ENCODE assay signal across 15 cellular contexts in the genomic region with DNA sequence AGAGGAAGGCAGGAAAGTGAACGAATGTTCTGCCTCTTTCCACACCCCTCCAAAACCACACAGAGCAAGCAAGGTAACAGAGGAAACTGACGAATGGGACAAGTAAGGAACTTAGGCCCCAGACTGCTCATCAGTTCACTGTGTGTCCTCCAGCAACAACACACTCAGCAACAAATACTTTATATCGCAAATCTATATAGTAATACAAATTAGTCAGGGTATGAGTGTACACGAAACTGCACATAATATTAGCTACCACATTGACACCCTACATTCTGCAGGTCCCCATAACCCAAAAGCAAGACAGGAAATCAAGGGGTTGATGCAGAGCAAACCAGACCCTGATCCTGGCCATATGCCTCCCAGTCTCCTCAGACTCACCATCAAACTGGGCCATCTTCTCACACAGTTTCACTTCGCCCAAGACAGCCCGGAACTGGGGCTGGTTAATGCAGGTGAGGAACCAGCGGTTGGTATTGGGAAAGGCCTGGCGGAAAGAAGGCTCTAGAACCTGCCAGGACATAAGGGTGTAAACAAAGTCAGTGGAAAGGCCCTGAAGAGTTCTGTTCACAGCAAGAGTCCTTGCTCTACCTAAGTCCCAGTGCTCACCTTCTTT. TPM values are rescaled to one million over a fixed set of nuclear protein-coding genes. Genes with fewer than 3 reads are reported as not detected.
DNase-seq lines count a peak whose midpoint lies in the region; ATAC-seq, FAIRE-seq and TF ChIP-seq lines count a peak whose summit lies in the region.
"Had no signal": no experiment of that assay in that cellular context is flagged by ENCODE, and none has a peak within 500 bp of the region (broad histone marks: within the 10 kb centered on the region; RNA-seq: fewer than 3 reads in every experiment).

No MANE protein-coding gene starts in this region.

- H3K27me3 ChIP-seq in NT2/D1 (ENCODE audit: insufficient read depth, insufficient read length) (no peaks in the 10 kb centered on the region), K562 (ENCODE audit: control insufficient read depth in 2 of 2, insufficient read depth in 2 of 2, low read length in 2 of 2) (no peaks in the 10 kb centered on the region), spleen (replicated peaks in 1 of 7) (no peaks in the 10 kb centered on the region)
- H3K27me3 ChIP-seq: SJCRH30 had no signal

- FAIRE-seq in K562 (lab: Jason Lieb, UNC): no peak

- H3K4me3 Mint-ChIP-seq in activated T-cell treated with anti-CD3 and anti-CD28 coated beads, Interleukin-2, amount 50 U/mL, for 24 hours: peak overlapping the region; percentile 54

- no peak for TF ChIP-seq EP300 in K562 (IDR thresholded peaks at IDR 0.05; ENCODE audit: low read length)

- intact Hi-C loops in K562 (cut with micrococcal nuclease): no loop called here
- intact Hi-C loops in spleen (cut with DNase I; ENCODE audit: low total_unique reads): no loop called here

- H3K4me3 ChIP-seq in NT2/D1 (ENCODE audit: insufficient read length, low read depth): no peak overlapping the region
- H3K4me3 ChIP-seq in K562: no peak overlapping the region
- H3K4me3 ChIP-seq in spleen: no peak overlapping the region
- H3K4me3 ChIP-seq: SJCRH30 had no signal

- POLR2A ChIA-PET in K562 (lab: Yijun Ruan, JAX): interaction anchor here (0.6 to 1.8 kb wide), 3 partner anchors 11 to 193 kb away, joined by 3 to 5 read pairs (median 4); no protein-coding TSS in a partner anchor

- no peaks in the 10 kb centered on the region for H3K9me3 ChIP-seq in NT2/D1 (ENCODE audit: insufficient read depth, low read length)
- H3K9me3 ChIP-seq in K562 (replicated peaks; ENCODE audit: control insufficient read depth, insufficient read depth, low read depth, low read length): no peaks in the 10 kb centered on the region
- H3K9me3 ChIP-seq in spleen: no peaks in the 10 kb centered on the region
- H3K9me3 ChIP-seq: SJCRH30 had no signal

- H2AFZ ChIP-seq in K562 (ENCODE audit: low read depth, low read length): no peak overlapping the region

- in situ Hi-C loops in K562 (cut with MboI): no loop called here

- H4K20me1 ChIP-seq in K562 (replicated peaks; ENCODE audit: control insufficient read depth, insufficient read depth, low read length): peaks cover 14% of the 10 kb centered on the region

- peak overlapping the region; percentile 90 for H3K27ac Mint-ChIP-seq in activated T-cell treated with anti-CD3 and anti-CD28 coated beads, Interleukin-2, amount 50 U/mL, for 24 hours

- H3K9me3 Mint-ChIP-seq in activated T-cell treated with anti-CD3 and anti-CD28 coated beads, Interleukin-2, amount 50 U/mL, for 24 hours: no peaks in the 10 kb centered on the region

- H3K36me3 Mint-ChIP-seq in activated T-cell treated with anti-CD3 and anti-CD28 coated beads, Interleukin-2, amount 50 U/mL, for 24 hours (ENCODE audit: low read depth): peaks cover 94% of the 10 kb centered on the region

- no peak for DNase-seq in activated T-cell treated with anti-CD3 and anti-CD28 coated beads, Interleukin-2, amount 50 U/mL, for 24 hours
- DNase-seq in activated T-cell treated with anti-CD3 and anti-CD28 coated beads for 4 hours (no peak), NT2/D1 (ENCODE audit: low read depth, low spot score) (no peak), K562 (ENCODE audit: extremely low read depth in 1 of 4, low spot score in 3 of 4) (no peak), spleen (peak; percentile 32), GM19240 (ENCODE audit: insufficient read length, low spot score) (no peak)
- DNase-seq: activated CD4-positive, CD25-positive, alpha-beta regulatory T cell; cortex of kidney; DMS79; mesendoderm; NCI-H524 treated with DMSO at 0.1 percent for 48 hours; SJCRH30 had no signal

- peaks cover 83% of the 10 kb centered on the region for H3K79me2 ChIP-seq in K562 (ENCODE audit: control insufficient read depth, insufficient read depth, low read length)

- H3K36me3 ChIP-seq in NT2/D1 (ENCODE audit: insufficient read depth, insufficient read length, low read length) (peaks cover 92% of the 10 kb centered on the region), K562 (ENCODE audit: control insufficient read depth, insufficient read depth, low read length) (peaks cover 92% of the 10 kb centered on the region), spleen (peaks cover 0 to 100% (median 96%) of the 10 kb centered on the region in 6 donors)

- 89% methylated on average over 8 of the region's 8 CpGs for WGBS in K562 (ENCODE audit: insufficient coverage, low coverage, missing lambda C conversion rate)
- WGBS in spleen, 5 donors: 44 to 79% (median 75%) methylated on average over 8 of the region's 8 CpGs

- TF ChIP-seq POLR2A in K562 (conservative IDR thresholded peaks at IDR 0.05) (no peak), spleen (IDR thresholded peaks at IDR 0.05) (no peak)

- CTCF ChIA-PET in K562 (lab: Yijun Ruan, JAX; ENCODE audit: low intra/inter-chr PET ratio): no interaction called here

- BruUV-seq in K562 (replicated peaks; lab: Mats Ljungman, UMichigan): TSS peak; percentile 5

- H3K4me2 ChIP-seq in K562 (ENCODE audit: insufficient read depth, low read length): no peak overlapping the region

- H3K9ac ChIP-seq in NT2/D1 (ENCODE audit: insufficient read length, low read depth) (peak overlapping the region; percentile 24), K562 (ENCODE audit: insufficient read depth in 1 of 2, low read depth in 2 of 2, low read length in 2 of 2) (peak overlapping the region in 1 of 2 experiments; percentile 48; a peak in 1 of 4 replicates)

- H3K27me3 Mint-ChIP-seq in activated T-cell treated with anti-CD3 and anti-CD28 coated beads, Interleukin-2, amount 50 U/mL, for 24 hours: no peaks in the 10 kb centered on the region

- ATAC-seq in K562 (no peak), GM21515 (IDR thresholded peaks at IDR 0.05; ENCODE audit: unreplicated experiment) (no peak), HG03442 (IDR thresholded peaks at IDR 0.05; ENCODE audit: unreplicated experiment) (no peak)
- ATAC-seq: HCT116 had no signal

- TF ChIP-seq RAD21 in K562 (CRISPR knock-in tag; conservative IDR thresholded peaks at IDR 0.05 in 1 of 2, IDR thresholded peaks at IDR 0.05 in 1 of 2): no peak

- H3K27ac ChIP-seq in K562 (ENCODE audit: extremely low read depth, low read depth, low read length) (no peak overlapping the region; the same call in 2 of the 3 replicates), spleen (peak overlapping the region in 2 of 8 donors; percentile 58 to 70)
- H3K27ac ChIP-seq: SJCRH30 had no signal

- H3K4me1 ChIP-seq in NT2/D1 (ENCODE audit: insufficient read depth, insufficient read length): peaks cover 10% of the 10 kb centered on the region
- peaks cover 14 to 20% of the 10 kb centered on the region in 2 experiments; a peak in 4 of 5 replicates for H3K4me1 ChIP-seq in K562 (replicated peaks in 1 of 2; ENCODE audit: control insufficient read depth in 2 of 2, insufficient read depth in 2 of 2, low read length in 2 of 2)
- peaks cover 4 to 65% (median 25%) of the 10 kb centered on the region in 6 donors for H3K4me1 ChIP-seq in spleen

- peaks cover 70% of the 10 kb centered on the region for H3K4me1 Mint-ChIP-seq in activated T-cell treated with anti-CD3 and anti-CD28 coated beads, Interleukin-2, amount 50 U/mL, for 24 hours (ENCODE audit: low read depth)

- no peak for TF ChIP-seq CTCF in K562 (IDR thresholded peaks at IDR 0.05 in 2 of 3, conservative IDR thresholded peaks at IDR 0.05 in 1 of 3; ENCODE audit: insufficient read depth in 2 of 3, low read depth in 1 of 3, low read length in 3 of 3)
- TF ChIP-seq CTCF in spleen (IDR thresholded peaks at IDR 0.05 in 8 of 11, conservative IDR thresholded peaks at IDR 0.05 in 3 of 11): no peak

- no peaks in the 10 kb centered on the region for H3K9me1 ChIP-seq in K562 (ENCODE audit: control insufficient read depth, insufficient read depth, low read length)

RNA-seq across cellular contexts. Expression of a gene that starts 6.6 kb away (rescaled TPM):
- total RNA-seq in K562 (2011; cell fraction: chromatin; rRNA removed; ENCODE audit: low replicate concordance): 157 and 277 TPM in 2 replicates
- 471 and 476 TPM in 2 replicates for total RNA-seq in K562 (2011; cell fraction: nucleolus; rRNA removed)
- 624 and 1,167 TPM in 2 replicates for total RNA-seq in K562 (2011; cell fraction: nucleoplasm; rRNA removed)
- total RNA-seq in K562 (2014; rRNA removed): 2,058 and 2,269 TPM in 2 replicates
- 1,872 and 2,117 TPM in 2 replicates for total RNA-seq in K562 (2014; rRNA removed; fragmentation: Illumina TruSeq; extraction: Trizol)
- 2,017 and 2,035 TPM in 2 replicates for total RNA-seq in K562 (2015; rRNA removed; fragmentation: Illumina TruSeq; extraction: Trizol)
- total RNA-seq in K562 (2021): 1,822 and 1,912 TPM in 2 replicates
- polyA plus RNA-seq in K562 (2011; rRNA removed): 2,098 and 2,266 TPM in 2 replicates
- polyA plus RNA-seq in K562 (2011; cell fraction: cytosol; rRNA removed): 2,402 and 2,852 TPM in 2 replicates
- polyA plus RNA-seq in K562 (2011; cell fraction: nucleus; rRNA removed): 1,113 and 1,374 TPM in 2 replicates
- polyA plus RNA-seq in K562 (2012): 1,964 and 2,831 TPM in 2 replicates
- polyA plus RNA-seq in K562 (2014; fragmentation: Illumina TruSeq; extraction: Trizol): 1,982 and 2,349 TPM in 2 replicates
- 1,000 to 10,000 TPM in 1 of 2 experiments, 100 to 1,000 TPM in 1; 985 to 1,460 TPM for polyA plus RNA-seq in K562 (2014; fragmentation: Nextera tagmentation; extraction: Ambion mirVana)
- polyA plus RNA-seq in K562 (2014; rRNA removed): 1,633 and 1,674 TPM in 2 replicates
- polyA minus RNA-seq in K562 (2011; rRNA and poly(A)+ RNA removed): 1,497 and 1,545 TPM in 2 replicates
- polyA minus RNA-seq in K562 (2011; cell fraction: cytosol; rRNA and poly(A)+ RNA removed): 1,399 and 1,500 TPM in 2 replicates
- polyA minus RNA-seq in K562 (2011; cell fraction: nucleus; rRNA and poly(A)+ RNA removed): 145 and 316 TPM in 2 replicates
- total RNA-seq in spleen: 1,000 to 10,000 TPM in 6 of 7 donors, 100 to 1,000 TPM in 1; 989 to 1,475 (median 1,270) TPM
- 1,000 to 10,000 TPM; 2,364 to 2,501 (median 2,474) TPM for polyA plus RNA-seq in spleen

RNA-seq across cellular contexts. Expression of a gene that starts 20.5 kb away (rescaled TPM):
- total RNA-seq in K562 (2011; cell fraction: chromatin; rRNA removed; ENCODE audit: low replicate concordance): 39.7 and 135 TPM in 2 replicates
- total RNA-seq in K562 (2011; cell fraction: nucleolus; rRNA removed): 22.0 and 31.1 TPM in 2 replicates
- total RNA-seq in K562 (2011; cell fraction: nucleoplasm; rRNA removed): 33.6 and 34.6 TPM in 2 replicates
- total RNA-seq in K562 (2014; rRNA removed) (66.4 and 75.0 TPM in 2 replicates), K562 (2014; rRNA removed; fragmentation: Illumina TruSeq; extraction: Trizol) (44.1 and 45.1 TPM in 2 replicates), K562 (2015; rRNA removed; fragmentation: Illumina TruSeq; extraction: Trizol) (71.3 and 71.7 TPM in 2 replicates), K562 (2021) (89.2 and 89.7 TPM in 2 replicates), spleen (100 to 1,000 TPM; 168 to 370 (median 289) TPM)
- polyA plus RNA-seq in K562 (2011; rRNA removed) (17.6 and 33.5 TPM in 2 replicates), K562 (2014; fragmentation: Illumina TruSeq; extraction: Trizol) (35.3 and 45.0 TPM in 2 replicates), K562 (2014; fragmentation: Nextera tagmentation; extraction: Ambion mirVana) (1 to 10 TPM; 1.5 to 2.5 TPM), K562 (2014; rRNA removed) (26.0 and 30.1 TPM in 2 replicates), spleen (10 to 100 TPM; 11.8 to 24.0 (median 12.0) TPM)
- 5.7 and 18.0 TPM in 2 replicates for polyA plus RNA-seq in K562 (2011; cell fraction: cytosol; rRNA removed)
- polyA plus RNA-seq in K562 (2011; cell fraction: nucleus; rRNA removed): 53.7 and 161 TPM in 2 replicates
- polyA plus RNA-seq in K562 (2012): 43.6 and 58.2 TPM in 2 replicates
- 82.9 and 138 TPM in 2 replicates for polyA minus RNA-seq in K562 (2011; rRNA and poly(A)+ RNA removed)
- polyA minus RNA-seq in K562 (2011; cell fraction: cytosol; rRNA and poly(A)+ RNA removed): 55.4 and 84.5 TPM in 2 replicates
- 20.5 and 109 TPM in 2 replicates for polyA minus RNA-seq in K562 (2011; cell fraction: nucleus; rRNA and poly(A)+ RNA removed)

RNA-seq across cellular contexts. Expression of a gene that starts 24.2 kb away (rescaled TPM):
- 47.7 and 72.1 TPM in 2 replicates for total RNA-seq in K562 (2011; cell fraction: chromatin; rRNA removed; ENCODE audit: low replicate concordance)
- total RNA-seq in K562 (2011; cell fraction: nucleolus; rRNA removed): 38.0 and 41.8 TPM in 2 replicates
- total RNA-seq in K562 (2011; cell fraction: nucleoplasm; rRNA removed): 30.8 and 37.0 TPM in 2 replicates
- total RNA-seq in K562 (2014; rRNA removed) (18.5 and 20.9 TPM in 2 replicates), K562 (2014; rRNA removed; fragmentation: Illumina TruSeq; extraction: Trizol) (7.2 and 9.6 TPM in 2 replicates), K562 (2015; rRNA removed; fragmentation: Illumina TruSeq; extraction: Trizol) (11.5 and 12.4 TPM in 2 replicates), K562 (2021) (38.9 and 44.3 TPM in 2 replicates), spleen (10 to 100 TPM; 14.4 to 30.9 (median 20.1) TPM)
- polyA plus RNA-seq in K562 (2011; rRNA removed) (15.7 and 31.2 TPM in 2 replicates), K562 (2014; fragmentation: Illumina TruSeq; extraction: Trizol) (22.8 and 26.7 TPM in 2 replicates), K562 (2014; fragmentation: Nextera tagmentation; extraction: Ambion mirVana) (1 to 10 TPM in 1 of 2 experiments, under 1 TPM in 1; 0.66 to 1.5 TPM), K562 (2014; rRNA removed) (24.3 and 28.2 TPM in 2 replicates), spleen (10 to 100 TPM; 14.5 to 24.1 (median 16.1) TPM)
- polyA plus RNA-seq in K562 (2011; cell fraction: cytosol; rRNA removed): 12.9 and 21.9 TPM in 2 replicates
- 57.1 and 64.8 TPM in 2 replicates for polyA plus RNA-seq in K562 (2011; cell fraction: nucleus; rRNA removed)
- 25.7 and 28.0 TPM in 2 replicates for polyA plus RNA-seq in K562 (2012)
- polyA minus RNA-seq in K562 (2011; rRNA and poly(A)+ RNA removed): 12.0 and 15.6 TPM in 2 replicates
- 8.6 and 12.8 TPM in 2 replicates for polyA minus RNA-seq in K562 (2011; cell fraction: cytosol; rRNA and poly(A)+ RNA removed)
- polyA minus RNA-seq in K562 (2011; cell fraction: nucleus; rRNA and poly(A)+ RNA removed): 10.0 and 15.2 TPM in 2 replicates

RNA-seq across cellular contexts. Expression of a gene that starts 34.5 kb away (rescaled TPM):
- total RNA-seq in K562 (2011; cell fraction: chromatin; rRNA removed; ENCODE audit: low replicate concordance): 245 and 284 TPM in 2 replicates
- total RNA-seq in K562 (2011; cell fraction: nucleolus; rRNA removed): 124 TPM in 2 replicates
- total RNA-seq in K562 (2011; cell fraction: nucleoplasm; rRNA removed): 132 and 142 TPM in 2 replicates
- total RNA-seq in K562 (2014; rRNA removed): 185 and 203 TPM in 2 replicates
- total RNA-seq in K562 (2014; rRNA removed; fragmentation: Illumina TruSeq; extraction: Trizol): 161 and 172 TPM in 2 replicates
- total RNA-seq in K562 (2015; rRNA removed; fragmentation: Illumina TruSeq; extraction: Trizol): 195 and 217 TPM in 2 replicates
- 176 and 203 TPM in 2 replicates for total RNA-seq in K562 (2021)
- polyA plus RNA-seq in K562 (2011; rRNA removed): 36.0 and 48.6 TPM in 2 replicates
- polyA plus RNA-seq in K562 (2011; cell fraction: cytosol; rRNA removed): 40.7 and 41.9 TPM in 2 replicates
- polyA plus RNA-seq in K562 (2011; cell fraction: nucleus; rRNA removed): 130 and 158 TPM in 2 replicates
- polyA plus RNA-seq in K562 (2012): 115 and 136 TPM in 2 replicates
- polyA plus RNA-seq in K562 (2014; fragmentation: Illumina TruSeq; extraction: Trizol): 190 and 220 TPM in 2 replicates
- polyA plus RNA-seq in K562 (2014; fragmentation: Nextera tagmentation; extraction: Ambion mirVana): 1 to 10 TPM; 6.2 to 9.9 TPM
- 121 and 125 TPM in 2 replicates for polyA plus RNA-seq in K562 (2014; rRNA removed)
- 61.0 and 97.7 TPM in 2 replicates for polyA minus RNA-seq in K562 (2011; rRNA and poly(A)+ RNA removed)
- polyA minus RNA-seq in K562 (2011; cell fraction: cytosol; rRNA and poly(A)+ RNA removed): 55.1 and 63.3 TPM in 2 replicates
- polyA minus RNA-seq in K562 (2011; cell fraction: nucleus; rRNA and poly(A)+ RNA removed): 55.5 and 81.5 TPM in 2 replicates
- total RNA-seq in spleen: 100 to 1,000 TPM; 102 to 154 (median 114) TPM
- polyA plus RNA-seq in spleen: 10 to 100 TPM; 55.3 to 94.6 (median 58.5) TPM

RNA-seq across cellular contexts. Expression of a gene that starts 45.4 kb away (rescaled TPM):
- 108 and 289 TPM in 2 replicates for total RNA-seq in K562 (2011; cell fraction: chromatin; rRNA removed; ENCODE audit: low replicate concordance)
- total RNA-seq in K562 (2011; cell fraction: nucleolus; rRNA removed): 172 and 175 TPM in 2 replicates
- 130 TPM in 2 replicates for total RNA-seq in K562 (2011; cell fraction: nucleoplasm; rRNA removed)
- total RNA-seq in K562 (2014; rRNA removed) (26.4 and 31.7 TPM in 2 replicates), K562 (2014; rRNA removed; fragmentation: Illumina TruSeq; extraction: Trizol) (12.6 and 16.7 TPM in 2 replicates), K562 (2015; rRNA removed; fragmentation: Illumina TruSeq; extraction: Trizol) (20.7 and 22.1 TPM in 2 replicates), K562 (2021) (77.3 and 90.5 TPM in 2 replicates), spleen (100 to 1,000 TPM in 5 of 7 donors, 10 to 100 TPM in 2; 46.7 to 159 (median 116) TPM)
- polyA plus RNA-seq in K562 (2011; rRNA removed) (36.8 and 50.2 TPM in 2 replicates), K562 (2014; fragmentation: Illumina TruSeq; extraction: Trizol) (27.9 and 31.2 TPM in 2 replicates), K562 (2014; fragmentation: Nextera tagmentation; extraction: Ambion mirVana) (under 1 TPM; 0.32 to 0.59 TPM), K562 (2014; rRNA removed) (49.5 and 64.2 TPM in 2 replicates), spleen (100 to 1,000 TPM in 1 of 3 donors, 10 to 100 TPM in 2; 51.0 to 116 (median 78.6) TPM)
- 30.9 and 49.9 TPM in 2 replicates for polyA plus RNA-seq in K562 (2011; cell fraction: cytosol; rRNA removed)
- polyA plus RNA-seq in K562 (2011; cell fraction: nucleus; rRNA removed): 239 and 311 TPM in 2 replicates
- polyA plus RNA-seq in K562 (2012): 41.6 and 58.4 TPM in 2 replicates
- polyA minus RNA-seq in K562 (2011; rRNA and poly(A)+ RNA removed): 22.5 TPM in 2 replicates
- polyA minus RNA-seq in K562 (2011; cell fraction: cytosol; rRNA and poly(A)+ RNA removed): 22.3 and 28.2 TPM in 2 replicates
- 38.9 and 46.8 TPM in 2 replicates for polyA minus RNA-seq in K562 (2011; cell fraction: nucleus; rRNA and poly(A)+ RNA removed)
